Comparison of ENCODE assay signal across 11 cellular contexts in the genomic region with DNA sequence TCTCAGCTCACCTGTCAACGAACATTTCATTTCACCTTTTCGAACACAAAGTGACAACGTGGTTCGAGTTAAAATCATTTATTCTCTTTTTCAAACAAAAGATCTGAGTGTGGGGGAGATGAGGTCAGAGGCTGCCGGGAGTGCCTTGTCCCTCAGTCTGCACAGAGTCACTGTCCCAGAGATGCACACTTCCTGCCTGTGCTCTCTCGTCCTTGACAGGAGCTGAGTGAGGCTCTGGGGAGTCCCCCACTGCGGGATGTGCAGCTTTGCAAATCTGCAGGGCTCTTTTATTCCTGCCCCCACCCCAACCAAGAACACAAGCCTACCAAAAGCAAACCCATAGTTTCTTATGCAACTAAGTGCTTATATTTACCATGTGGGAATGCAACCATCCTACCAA.
DNase-seq lines count a peak whose midpoint lies in the region; ATAC-seq and TF ChIP-seq lines count a peak whose summit lies in the region.
"Had no signal": no experiment of that assay in that cellular context is flagged by ENCODE, and none has a peak within 500 bp of the region (broad histone marks: within the 10 kb centered on the region; RNA-seq: fewer than 3 reads in every experiment).

No MANE protein-coding gene starts in this region.

- H3K4me1 ChIP-seq in KMS-11 (ENCODE audit: low read depth, poor library complexity, severe bottlenecking) (peaks cover 29% of the 10 kb centered on the region), thyroid gland (no peaks in the 10 kb centered on the region)

- WGBS in thyroid gland, 2 donors: 73% methylated on average over 7 of the region's 7 CpGs

- peak; percentile 99 for ATAC-seq in GM19463 (IDR thresholded peaks at IDR 0.05; ENCODE audit: unreplicated experiment)
- ATAC-seq in HG02938 (IDR thresholded peaks at IDR 0.05; ENCODE audit: unreplicated experiment): peak; percentile 94
- ATAC-seq: natural killer cell treated with Interleukin-12 subunit alpha and Interleukin-12 subunit beta and Interleukin-15 and Interleukin-18, amount 100 ng/mL, for 72 hours had no signal

- DNase-seq in GM13977 (ENCODE audit: low spot score) (peak; percentile 70), thyroid gland (no peak), NCI-H345 treated with DMSO at 0.1 percent for 48 hours (lab: John Stamatoyannopoulos, UW; ENCODE audit: unreplicated experiment) (no peak), NCI-H226 (no peak)
- no peak for DNase-seq in activated CD4-positive, alpha-beta T cell treated with anti-CD3 and anti-CD28 coated beads, Interleukin-2, amount 50 U/mL, for 4 hours
- DNase-seq: AML-193 had no signal

- H3K79me2 ChIP-seq in KMS-11 (ENCODE audit: insufficient read depth, low read depth): no peaks in the 10 kb centered on the region

- no peaks in the 10 kb centered on the region for H3K27me3 ChIP-seq in KMS-11 (ENCODE audit: insufficient read depth, low read depth)
- H3K27me3 ChIP-seq in thyroid gland: no peaks in the 10 kb centered on the region

- H3K4me3 ChIP-seq in KMS-11 (IDR thresholded peaks at IDR 0.05; ENCODE audit: insufficient read depth, low read depth, low read length): no peak overlapping the region
- no peak overlapping the region for H3K4me3 ChIP-seq in thyroid gland (replicated peaks in 1 of 3)
- H3K4me3 ChIP-seq: SK-N-MC had no signal

- peak overlapping the region; percentile 29; the same call in 1 of the 2 replicates for H3K4me2 ChIP-seq in KMS-11

- TF ChIP-seq CTCF in GM13977 (IDR thresholded peaks at IDR 0.05; ENCODE audit: extremely low read depth, insufficient read depth, missing control alignments) (no peak), KMS-11 (conservative IDR thresholded peaks at IDR 0.05; ENCODE audit: low read depth, low read length) (no peak), thyroid gland (IDR thresholded peaks at IDR 0.05) (no peak)

- in situ Hi-C loops in GM13977 (cut with MboI; ENCODE audit: low pct_unique_long_range_greater_than_20kb, low sequenced_read_pairs, unreplicated experiment): no loop called here

- no peaks in the 10 kb centered on the region for H3K9me3 ChIP-seq in thyroid gland

- H3K9ac ChIP-seq in KMS-11: no peak overlapping the region

- no peak for TF ChIP-seq POLR2A in thyroid gland (IDR thresholded peaks at IDR 0.05)

- H4K20me1 ChIP-seq in KMS-11 (ENCODE audit: insufficient read depth): no peaks in the 10 kb centered on the region

- no peak overlapping the region for H2AFZ ChIP-seq in KMS-11 (ENCODE audit: low read depth)

- H3K27ac ChIP-seq in KMS-11 (no peak overlapping the region), thyroid gland (no peak overlapping the region)
- H3K27ac ChIP-seq: SK-N-MC had no signal

- intact Hi-C loops in thyroid gland (cut with DNase I): no loop called here

- H3K36me3 ChIP-seq in KMS-11 (ENCODE audit: insufficient read depth) (no peaks in the 10 kb centered on the region), thyroid gland (no peaks in the 10 kb centered on the region)
